ENCODE assay signal across 8 cellular contexts in the genomic region with DNA sequence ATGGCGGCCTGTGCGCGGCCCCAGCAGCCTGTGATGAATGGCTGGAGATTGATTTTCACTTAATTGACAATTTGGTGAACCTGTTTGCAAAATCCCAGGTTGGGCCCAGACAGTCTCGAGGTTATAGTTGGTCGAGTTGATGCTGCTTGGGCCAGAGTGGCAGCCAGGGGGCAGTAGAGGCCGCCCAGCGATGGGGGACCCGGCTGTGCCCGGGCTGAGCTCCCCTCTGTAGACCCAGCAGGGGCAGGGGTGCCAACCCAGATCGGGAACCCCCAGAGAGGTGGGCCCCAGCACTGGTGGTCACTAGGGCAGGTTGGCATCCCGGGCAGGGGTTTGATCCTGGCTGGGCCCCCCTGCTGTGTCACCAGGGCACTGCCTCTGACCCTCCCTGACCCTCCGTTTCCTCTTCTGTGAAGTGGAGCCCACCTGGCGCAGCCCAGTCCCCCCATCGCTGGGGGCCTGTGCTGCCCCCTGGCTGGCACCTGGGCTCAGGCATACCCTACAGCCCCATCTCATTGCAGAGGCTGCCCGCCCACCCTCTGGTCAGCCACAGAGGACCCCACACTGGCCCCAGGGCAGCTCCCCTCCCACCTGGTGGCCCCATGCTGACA. TPM values are rescaled to one million over a fixed set of nuclear protein-coding genes. Genes with fewer than 3 reads are reported as not detected.
A peak's percentile ranks its signal among the peaks of the same experiment; 100 is the strongest.
DNase-seq lines count a peak whose midpoint lies in the region; ATAC-seq, FAIRE-seq and TF ChIP-seq lines count a peak whose summit lies in the region.

No MANE protein-coding gene starts in this region.

- WGBS in small intestine, 3 donors = 19 to 26% (median 19%) methylated on average over 12 to 15 of the region's 15 CpGs

- H3K9me3 ChIP-seq in DND-41 (ENCODE audit: insufficient read depth, low read length, severe bottlenecking) = no peaks in the 10 kb centered on the region
- no peaks in the 10 kb centered on the region for H3K9me3 ChIP-seq in small intestine (ENCODE audit: control insufficient read depth, low read depth)

- H4K20me1 ChIP-seq in DND-41 (ENCODE audit: insufficient read depth, low read length) = 0 out of 2 replicates have a peak, but pooled peaks cover 3% of the 10 kb centered on the region

- H3K27ac ChIP-seq in DND-41 (ENCODE audit: low read length) (no peak overlapping the region), small intestine (ENCODE audit: low read depth in 1 of 2, low read length in 1 of 2) (no peak overlapping the region)

- no peak overlapping the region for H3K9ac ChIP-seq in DND-41 (ENCODE audit: low read depth, low read length)

- H3K27me3 ChIP-seq in DND-41 (ENCODE audit: insufficient read depth, low read length, poor library complexity) = no peaks in the 10 kb centered on the region
- H3K27me3 ChIP-seq in small intestine (ENCODE audit: control insufficient read depth in 2 of 2, insufficient read depth in 2 of 2, low read length in 2 of 2) = peaks cover 0 to 4% of the 10 kb centered on the region in 2 donors

- FAIRE-seq in small intestine (lab: Jason Lieb, UNC) = no peak

- ATAC-seq in DND-41 (ENCODE audit: insufficient read depth, low read depth) (peak; percentile 76), GM21723 (IDR thresholded peaks at IDR 0.05; ENCODE audit: unreplicated experiment) (no peak)

- H3K4me1 ChIP-seq in DND-41 (ENCODE audit: insufficient read depth, low read length) (no peaks in the 10 kb centered on the region), small intestine (ENCODE audit: control insufficient read depth in 2 of 2, insufficient read depth in 1 of 2, low read depth in 1 of 2, low read length in 1 of 2) (no peaks in the 10 kb centered on the region)

- no peak overlapping the region for H2AFZ ChIP-seq in DND-41 (ENCODE audit: low read depth, low read length)

- no peak overlapping the region for H3K4me3 ChIP-seq in DND-41 (ENCODE audit: low read depth in 1 of 2, low read length in 2 of 2)
- no peak overlapping the region for H3K4me3 ChIP-seq in NB4 (ENCODE audit: low read depth, low read length)
- no peak overlapping the region for H3K4me3 ChIP-seq in fibroblast of villous mesenchyme (ENCODE audit: low read depth, low read length)
- no peak overlapping the region for H3K4me3 ChIP-seq in small intestine (ENCODE audit: low read depth in 1 of 2, low read length in 2 of 2)

- no peaks in the 10 kb centered on the region for H3K79me2 ChIP-seq in DND-41 (ENCODE audit: insufficient read depth, low read length)

- no peak for TF ChIP-seq POLR2A in NB4 (IDR thresholded peaks at IDR 0.05; ENCODE audit: extremely low read depth, insufficient read length)

- TF ChIP-seq CTCF in DND-41 (IDR thresholded peaks at IDR 0.05; ENCODE audit: borderline replicate concordance, extremely low read depth, low read length, poor library complexity, severe bottlenecking) = peak; percentile 74
- TF ChIP-seq CTCF in NB4 (IDR thresholded peaks at IDR 0.05; ENCODE audit: low read depth, low read length) = peak; percentile 83
- peak; percentile 86 for TF ChIP-seq CTCF in fibroblast of villous mesenchyme (IDR thresholded peaks at IDR 0.05; ENCODE audit: insufficient read depth, low read depth, low read length)

- DNase-seq in DND-41 = peak; percentile 45
- peak; percentile 45 for DNase-seq in NB4 (ENCODE audit: low read depth)
- peak; percentile 33 for DNase-seq in activated T-cell treated with anti-CD3 and anti-CD28 coated beads for 1 hour (ENCODE audit: low read depth)
- peak; percentile 17 for DNase-seq in fibroblast of villous mesenchyme (ENCODE audit: low read depth)
- peak; percentile 20 for DNase-seq in small intestine
- no peak for DNase-seq in occipital lobe (lab: John Stamatoyannopoulos, UW)
- DNase-seq in NCI-H1417 (lab: John Stamatoyannopoulos, UW) = no peak

- H3K36me3 ChIP-seq in DND-41 (ENCODE audit: insufficient read depth, low read length) (no peaks in the 10 kb centered on the region), small intestine (ENCODE audit: control insufficient read depth in 2 of 2, insufficient read depth in 2 of 2, low read length in 2 of 2) (no peaks in the 10 kb centered on the region)

- H3K4me2 ChIP-seq in DND-41 (ENCODE audit: insufficient read depth, low read length) = no peak overlapping the region

RNA-seq across cellular contexts. Expression of a gene that starts 34.5 kb away (rescaled TPM):
- not detected in 2 replicates for total RNA-seq in fibroblast of villous mesenchyme
- polyA plus RNA-seq in small intestine = not detected
- total RNA-seq in occipital lobe = not detected

RNA-seq across cellular contexts. Expression of a gene that starts 51.7 kb away (rescaled TPM):
- total RNA-seq in fibroblast of villous mesenchyme (39.0 and 39.7 TPM in 2 replicates), occipital lobe (26.4 TPM)
- polyA plus RNA-seq in small intestine = 10 to 100 TPM; 21.2 to 43.9 (median 25.4) TPM

Comparison
In these comparisons a context has a peak if more than half of its experiments do, and no peak if none do; other contexts are left out.
1. DNase-seq: peak in DND-41 (single experiment), NB4 (single experiment), activated T-cell treated with anti-CD3 and anti-CD28 coated beads for 1 hour (single experiment), fibroblast of villous mesenchyme (single experiment) and small intestine (single experiment); none in occipital lobe (single experiment) and NCI-H1417 (0 of 3).
2. Peak in every context shown above with its lines, with median percentiles within 50 percentile points of each other: CTCF ChIP-seq.